In genomic region chr12:50620050-50620974, GRCh38 we compare ENCODE assay signal across 8 cellular contexts.
DNase-seq lines count a peak whose midpoint lies in the region; ATAC-seq and TF ChIP-seq lines count a peak whose summit lies in the region.

No MANE protein-coding gene starts in this region.

- peak; percentile 12 for TF ChIP-seq CTCF in astrocyte of the spinal cord (IDR thresholded peaks at IDR 0.05; ENCODE audit: low read depth, low read length)
- no peak for TF ChIP-seq CTCF in GM20000 (IDR thresholded peaks at IDR 0.05; ENCODE audit: extremely low read depth, missing control alignments)

- DNase-seq in GM04503 (ENCODE audit: low read depth): peak; percentile 56
- peak; percentile 47 for DNase-seq in NCI-H2029 treated with DMSO at 0.1 percent for 48 hours (lab: John Stamatoyannopoulos, UW)
- peak; percentile 93 for DNase-seq in astrocyte of the spinal cord (ENCODE audit: low read depth, low spot score)
- DNase-seq in medulla oblongata (ENCODE audit: extremely low spot score): peak; percentile 62
- no peak for DNase-seq in GM20000 (ENCODE audit: low spot score)
- no peak for DNase-seq in T1000 (lab: John Stamatoyannopoulos, UW)
- no peak for DNase-seq in activated gamma-delta T cell treated with Interleukin-2 at 50 U/mL for 16 hours

- no peak for ATAC-seq in HG03565 (IDR thresholded peaks at IDR 0.05; ENCODE audit: unreplicated experiment)

- in situ Hi-C loops in astrocyte of the spinal cord (cut with HindIII; ENCODE audit: low sequenced_read_pairs): no loop called here

- no peak overlapping the region for H3K4me3 ChIP-seq in astrocyte of the spinal cord (ENCODE audit: low read depth, low read length)

Comparison
In these comparisons a context has a peak if more than half of its experiments do, and no peak if none do; other contexts are left out.
1. DNase-seq: peak in GM04503 (single experiment), NCI-H2029 treated with DMSO at 0.1 percent for 48 hours (single experiment), astrocyte of the spinal cord (single experiment) and medulla oblongata (single experiment); none in GM20000 (single experiment), T1000 (single experiment) and activated gamma-delta T cell treated with Interleukin-2 at 50 U/mL for 16 hours (single experiment).